ENCODE assay signal across 8 cellular contexts in the genomic region with DNA sequence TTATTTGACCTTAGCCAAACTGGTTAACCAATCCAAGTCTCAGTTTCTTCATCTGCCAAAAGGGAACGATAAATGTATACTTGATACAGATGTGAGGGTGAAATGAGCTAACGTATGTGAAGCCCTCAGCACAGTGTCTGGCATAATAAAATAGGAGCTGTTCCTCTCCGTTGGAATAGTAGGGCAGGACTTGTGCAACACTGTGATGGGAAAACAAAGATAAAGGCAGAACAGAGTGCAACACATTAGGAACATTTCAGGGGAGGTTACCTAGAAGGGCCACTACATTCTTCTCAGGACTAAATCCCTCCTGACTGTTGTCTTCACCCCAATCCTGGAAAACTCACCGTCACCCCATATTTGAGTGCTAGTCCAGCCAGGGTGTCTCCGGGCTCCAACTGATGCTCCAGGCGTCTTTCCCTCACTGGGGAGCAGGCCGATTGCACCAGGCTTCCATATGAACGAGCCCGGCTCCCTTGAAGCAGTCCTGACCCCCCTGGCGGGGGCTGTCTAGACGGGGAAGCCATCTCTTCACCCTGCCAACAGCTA. TPM values are rescaled to one million over a fixed set of nuclear protein-coding genes. Genes with fewer than 3 reads are reported as not detected.
DNase-seq lines count a peak whose midpoint lies in the region; TF ChIP-seq lines count a peak whose summit lies in the region.

No MANE protein-coding gene starts in this region.

- CTCF ChIA-PET in Calu3 (lab: Charles Lee) (no interaction called here), SK-N-SH (lab: Yijun Ruan, JAX) (interaction anchor here (0.7 to 1.8 kb wide), 8 partner anchors 9 to 176 kb away, joined by 3 to 12 read pairs (median 4); partner anchors contain the start of genes CDC42SE1, GABPB2, TMOD4 and TNFAIP8L2)

- 23% methylated on average over 6 of the region's 11 CpGs for WGBS in SK-N-SH (ENCODE audit: low lambda C conversion rate)
- WGBS in ovary, 3 donors: 4 to 6% (median 5%) methylated on average over 11 of the region's 11 CpGs

- peak; percentile 35 for TF ChIP-seq POLR2A in ovary (IDR thresholded peaks at IDR 0.05)

- H3K9me3 Mint-ChIP-seq in Calu3 (ENCODE audit: low read depth, unreplicated experiment): no peaks in the 10 kb centered on the region

- no peaks in the 10 kb centered on the region for H3K27me3 Mint-ChIP-seq in Calu3 (ENCODE audit: unreplicated experiment)

- peaks cover 4 to 15% of the 10 kb centered on the region in 2 experiments; a peak in 2 of 4 replicates for H3K4me1 ChIP-seq in SK-N-SH (ENCODE audit: control insufficient read depth in 1 of 2, insufficient read depth in 2 of 2, low read depth in 1 of 2, low read length in 1 of 2)
- H3K4me1 ChIP-seq in ovary (ENCODE audit: insufficient read depth): peaks cover 7% of the 10 kb centered on the region

- H3K36me3 ChIP-seq in SK-N-SH (replicated peaks in 1 of 2; ENCODE audit: control insufficient read depth in 1 of 2, insufficient read depth in 2 of 2, low read length in 1 of 2): peaks cover 18 to 35% of the 10 kb centered on the region in 2 experiments
- no peaks in the 10 kb centered on the region for H3K36me3 ChIP-seq in ovary

- no peak for TF ChIP-seq EP300 in SK-N-SH (IDR thresholded peaks at IDR 0.05; ENCODE audit: borderline replicate concordance in 1 of 2, low read depth in 1 of 2, low read length in 1 of 2)
- TF ChIP-seq EP300 in ovary (IDR thresholded peaks at IDR 0.05): no peak

- H3K4me1 Mint-ChIP-seq in Calu3 (ENCODE audit: low read depth, unreplicated experiment): peaks cover 16% of the 10 kb centered on the region

- peaks cover 37% of the 10 kb centered on the region for H3K36me3 Mint-ChIP-seq in Calu3 (ENCODE audit: insufficient read depth, unreplicated experiment)

- peak overlapping the region; percentile 95 for H3K4me2 ChIP-seq in SK-N-SH

- POLR2A ChIA-PET in SK-N-SH (lab: Yijun Ruan, JAX): interaction anchor here (0.9 kb wide), 1 partner anchor 25 kb away, joined by 4 read pairs; the partner anchor contains the start of gene VPS72

- H3K79me2 ChIP-seq in SK-N-SH (ENCODE audit: insufficient read depth): peaks cover 40% of the 10 kb centered on the region

- H3K27ac Mint-ChIP-seq in Calu3 (ENCODE audit: unreplicated experiment): no peak overlapping the region

- peak overlapping the region; percentile 95 for H3K4me3 Mint-ChIP-seq in Calu3 (ENCODE audit: low read depth, unreplicated experiment)

- TF ChIP-seq CTCF in Calu3 (IDR thresholded peaks at IDR 0.05; ENCODE audit: unreplicated experiment) (no peak), SK-N-SH (IDR thresholded peaks at IDR 0.05) (no peak), fibroblast of mammary gland (conservative IDR thresholded peaks at IDR 0.05; ENCODE audit: control insufficient read depth, insufficient read depth, low read depth, low read length) (no peak), ovary (IDR thresholded peaks at IDR 0.05) (no peak)

- intact Hi-C loops in Calu3 (cut with micrococcal nuclease; ENCODE audit: unreplicated experiment): no loop called here
- intact Hi-C loops in ovary (cut with DNase I): no loop called here

- H3K27me3 ChIP-seq in SK-N-SH (ENCODE audit: insufficient read depth) (no peaks in the 10 kb centered on the region), ovary (no peaks in the 10 kb centered on the region)

- peak overlapping the region; percentile 89 for H2AFZ ChIP-seq in SK-N-SH (ENCODE audit: low read depth)

- H3K4me3 ChIP-seq in SK-N-SH (ENCODE audit: low read depth in 2 of 2, low read length in 1 of 2) (peak overlapping the region; percentile 84 to 86), fibroblast of mammary gland (ENCODE audit: control insufficient read depth, low read depth, low read length) (peak overlapping the region; percentile 99), ovary (peak overlapping the region; percentile 64)

- DNase-seq in Calu3 (no peak), SK-N-SH (no peak), fibroblast of mammary gland (ENCODE audit: low read depth) (peak; percentile 21), ovary (peak in 3 of 5 donors; percentile 43 to 63 (median 61)), islet precursor cell (no peak), NCI-H146 (lab: John Stamatoyannopoulos, UW) (no peak), DMS 273 treated with DMSO at 0.1 percent for 48 hours (lab: John Stamatoyannopoulos, UW) (no peak), NCI-H1105 (lab: John Stamatoyannopoulos, UW) (no peak)

- H3K9me3 ChIP-seq in SK-N-SH (no peaks in the 10 kb centered on the region), ovary (no peaks in the 10 kb centered on the region)

- no peak for TF ChIP-seq RAD21 in SK-N-SH (IDR thresholded peaks at IDR 0.05; ENCODE audit: low read length)

- H3F3A ChIP-seq in SK-N-SH (replicated peaks; ENCODE audit: insufficient read depth): no peaks in the 10 kb centered on the region

- H3K27ac ChIP-seq in SK-N-SH (ENCODE audit: low read depth in 2 of 2, low read length in 1 of 2) (peak overlapping the region; percentile 63 to 92; a peak in 3 of 4 replicates), ovary (peak overlapping the region; percentile 83 to 87)

- no peaks in the 10 kb centered on the region for H3K9me2 ChIP-seq in SK-N-SH

- H3K9ac ChIP-seq in SK-N-SH: peak overlapping the region; percentile 83

- H4K20me1 ChIP-seq in SK-N-SH (ENCODE audit: insufficient read depth): no peaks in the 10 kb centered on the region

- BruUV-seq in Calu3 (replicated peaks; lab: Mats Ljungman, UMichigan): no TSS peak

TF ChIP-seq in SK-N-SH, 30 proteins besides CTCF, POLR2A, EP300 and RAD21:
- TF ChIP-seq JUND (IDR thresholded peaks at IDR 0.05): no peak
- TF ChIP-seq EZH2phosphoT487 (IDR thresholded peaks at IDR 0.05; ENCODE audit: borderline replicate concordance, low read depth): no peak

RNA-seq across cellular contexts. Expression of gene LYSMD1, which starts 0.9 kb away (rescaled TPM):
- total RNA-seq in Calu3 (2022) (7.6 and 9.7 TPM in 2 replicates), ovary (10 to 100 TPM; 12.6 to 20.3 (median 14.3) TPM)
- polyA plus RNA-seq in SK-N-SH (2012; rRNA removed) (4.5 and 5.1 TPM in 2 replicates), ovary (10 to 100 TPM; 14.3 to 15.5 TPM)
- 3.7 and 4.4 TPM in 2 replicates for polyA plus RNA-seq in SK-N-SH (2012; cell fraction: cytosol; rRNA removed)
- polyA plus RNA-seq in SK-N-SH (2012; cell fraction: nucleus; rRNA removed): 7.1 and 7.3 TPM in 2 replicates

RNA-seq across cellular contexts. Expression of gene SCNM1, which starts 1.1 kb away (rescaled TPM):
- 47.3 and 49.8 TPM in 2 replicates for total RNA-seq in Calu3 (2022)
- polyA plus RNA-seq in SK-N-SH (2012; rRNA removed): 23.4 and 27.8 TPM in 2 replicates
- 19.6 and 20.7 TPM in 2 replicates for polyA plus RNA-seq in SK-N-SH (2012; cell fraction: cytosol; rRNA removed)
- 61.7 and 92.2 TPM in 2 replicates for polyA plus RNA-seq in SK-N-SH (2012; cell fraction: nucleus; rRNA removed)
- total RNA-seq in ovary: 10 to 100 TPM; 18.6 to 32.7 (median 22.7) TPM
- 10 to 100 TPM; 33.0 to 38.9 TPM for polyA plus RNA-seq in ovary

RNA-seq across cellular contexts. Expression of gene TNFAIP8L2, which starts 8.4 kb away (rescaled TPM):
- total RNA-seq in Calu3 (2022) (not detected in 2 replicates), ovary (1 to 10 TPM in 5 of 7 donors, under 1 TPM in 2; 0.48 to 3.8 (median 1.2) TPM)
- polyA plus RNA-seq in SK-N-SH (2012; rRNA removed) (not detected in 2 replicates), ovary (1 to 10 TPM; 2.1 to 4.6 TPM)
- polyA plus RNA-seq in SK-N-SH (2012; cell fraction: cytosol; rRNA removed): not detected in 2 replicates
- polyA plus RNA-seq in SK-N-SH (2012; cell fraction: nucleus; rRNA removed): 0.07 TPM in 1 of 2 replicates, not detected in the other

RNA-seq across cellular contexts. Expression of gene TMOD4, which starts 11.0 kb away (rescaled TPM):
- total RNA-seq in Calu3 (2022) (1.6 and 2.1 TPM in 2 replicates), ovary (1 to 10 TPM in 2 of 7 donors, under 1 TPM in 3, not detected in 2; 0.42 to 1.4 (median 0.88) TPM)
- polyA plus RNA-seq in SK-N-SH (2012; rRNA removed) (0.57 and 0.59 TPM in 2 replicates), ovary (under 1 TPM in 1 of 2 donors, not detected in 1; 0.15 TPM)
- polyA plus RNA-seq in SK-N-SH (2012; cell fraction: cytosol; rRNA removed): 0.20 and 0.37 TPM in 2 replicates
- 1.7 and 2.0 TPM in 2 replicates for polyA plus RNA-seq in SK-N-SH (2012; cell fraction: nucleus; rRNA removed)

RNA-seq across cellular contexts. Expression of gene SEMA6C, which starts 18.4 kb away (rescaled TPM):
- 2.2 and 2.5 TPM in 2 replicates for total RNA-seq in Calu3 (2022)
- polyA plus RNA-seq in SK-N-SH (2012; rRNA removed): 3.1 and 4.0 TPM in 2 replicates
- 1.9 and 2.8 TPM in 2 replicates for polyA plus RNA-seq in SK-N-SH (2012; cell fraction: cytosol; rRNA removed)
- polyA plus RNA-seq in SK-N-SH (2012; cell fraction: nucleus; rRNA removed): 17.3 and 19.6 TPM in 2 replicates
- 10 to 100 TPM in 5 of 7 donors, 1 to 10 TPM in 2; 8.0 to 18.0 (median 14.7) TPM for total RNA-seq in ovary
- 10 to 100 TPM in 1 of 2 donors, 1 to 10 TPM in 1; 5.0 to 13.4 TPM for polyA plus RNA-seq in ovary

Comparison
In these comparisons a context has a peak if more than half of its experiments do, and no peak if none do; other contexts are left out.
1. DNase-seq: peak in fibroblast of mammary gland (single experiment) and ovary (3 of 5); none in Calu3 (single experiment), SK-N-SH (single experiment), islet precursor cell (single experiment), NCI-H146 (single experiment), DMS 273 treated with DMSO at 0.1 percent for 48 hours (single experiment) and NCI-H1105 (single experiment).
2. Peak in every context shown above with its lines, with median percentiles within 50 percentile points of each other: H3K4me3 ChIP-seq.